Comparison of ENCODE assay signal across 1 cellular context in genomic region chr20:32288225-32288849, GRCh38.
TF ChIP-seq lines count a peak whose summit lies in the region.

No MANE protein-coding gene starts in this region.

TF ChIP-seq in HepG2, 621 proteins besides CTCF, POLR2A, EP300 and RAD21 (continued from another document and continues in another):
- TF ChIP-seq NFAT5 (CRISPR knock-in tag; IDR thresholded peaks at IDR 0.05): no peak
- no peak for TF ChIP-seq KMT2B (CRISPR knock-in tag; IDR thresholded peaks at IDR 0.05)
- no peak for TF ChIP-seq ZNF747 (CRISPR knock-in tag; IDR thresholded peaks at IDR 0.05; ENCODE audit: borderline replicate concordance)
- no peak for TF ChIP-seq CC2D1A (CRISPR knock-in tag; IDR thresholded peaks at IDR 0.05)
- TF ChIP-seq, protein P1, sequence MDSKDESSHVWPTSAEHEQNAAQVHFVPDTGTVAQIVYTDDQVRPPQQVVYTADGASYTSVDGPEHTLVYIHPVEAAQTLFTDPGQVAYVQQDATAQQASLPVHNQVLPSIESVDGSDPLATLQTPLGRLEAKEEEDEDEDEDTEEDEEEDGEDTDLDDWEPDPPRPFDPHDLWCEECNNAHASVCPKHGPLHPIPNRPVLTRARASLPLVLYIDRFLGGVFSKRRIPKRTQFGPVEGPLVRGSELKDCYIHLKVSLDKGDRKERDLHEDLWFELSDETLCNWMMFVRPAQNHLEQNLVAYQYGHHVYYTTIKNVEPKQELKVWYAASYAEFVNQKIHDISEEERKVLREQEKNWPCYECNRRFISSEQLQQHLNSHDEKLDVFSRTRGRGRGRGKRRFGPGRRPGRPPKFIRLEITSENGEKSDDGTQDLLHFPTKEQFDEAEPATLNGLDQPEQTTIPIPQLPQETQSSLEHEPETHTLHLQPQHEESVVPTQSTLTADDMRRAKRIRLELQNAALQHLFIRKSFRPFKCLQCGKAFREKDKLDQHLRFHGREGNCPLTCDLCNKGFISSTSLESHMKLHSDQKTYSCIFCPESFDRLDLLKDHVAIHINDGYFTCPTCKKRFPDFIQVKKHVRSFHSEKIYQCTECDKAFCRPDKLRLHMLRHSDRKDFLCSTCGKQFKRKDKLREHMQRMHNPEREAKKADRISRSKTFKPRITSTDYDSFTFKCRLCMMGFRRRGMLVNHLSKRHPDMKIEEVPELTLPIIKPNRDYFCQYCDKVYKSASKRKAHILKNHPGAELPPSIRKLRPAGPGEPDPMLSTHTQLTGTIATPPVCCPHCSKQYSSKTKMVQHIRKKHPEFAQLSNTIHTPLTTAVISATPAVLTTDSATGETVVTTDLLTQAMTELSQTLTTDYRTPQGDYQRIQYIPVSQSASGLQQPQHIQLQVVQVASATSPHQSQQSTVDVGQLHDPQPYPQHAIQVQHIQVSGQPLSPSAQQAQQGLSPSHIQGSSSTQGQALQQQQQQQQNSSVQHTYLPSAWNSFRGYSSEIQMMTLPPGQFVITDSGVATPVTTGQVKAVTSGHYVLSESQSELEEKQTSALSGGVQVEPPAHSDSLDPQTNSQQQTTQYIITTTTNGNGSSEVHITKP (CRISPR knock-in tag; IDR thresholded peaks at IDR 0.05; ENCODE audit: low read depth): 0 out of 2 replicates have a peak, but pooled peaks have one; percentile 47
- TF ChIP-seq HDAC6 (IDR thresholded peaks at IDR 0.05; ENCODE audit: low read depth, low read length): no peak
- TF ChIP-seq HNRNPL (IDR thresholded peaks at IDR 0.05; ENCODE audit: low read depth, low read length): no peak
- peak; percentile 81; the same call in 1 of the 2 replicates for TF ChIP-seq BRCA1 (CRISPR knock-in tag; IDR thresholded peaks at IDR 0.05)
- TF ChIP-seq, protein P2, sequence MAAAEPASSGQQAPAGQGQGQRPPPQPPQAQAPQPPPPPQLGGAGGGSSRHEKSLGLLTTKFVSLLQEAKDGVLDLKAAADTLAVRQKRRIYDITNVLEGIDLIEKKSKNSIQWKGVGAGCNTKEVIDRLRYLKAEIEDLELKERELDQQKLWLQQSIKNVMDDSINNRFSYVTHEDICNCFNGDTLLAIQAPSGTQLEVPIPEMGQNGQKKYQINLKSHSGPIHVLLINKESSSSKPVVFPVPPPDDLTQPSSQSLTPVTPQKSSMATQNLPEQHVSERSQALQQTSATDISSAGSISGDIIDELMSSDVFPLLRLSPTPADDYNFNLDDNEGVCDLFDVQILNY (CRISPR knock-in tag; conservative IDR thresholded peaks at IDR 0.05): no peak
- TF ChIP-seq ZBTB42 (CRISPR knock-in tag; IDR thresholded peaks at IDR 0.05): no peak
- TF ChIP-seq ZNF678 (CRISPR knock-in tag; IDR thresholded peaks at IDR 0.05): no peak
- peak; percentile 89 for TF ChIP-seq CEBPG (CRISPR knock-in tag; IDR thresholded peaks at IDR 0.05)
- no peak for TF ChIP-seq IRF9 (CRISPR knock-in tag; IDR thresholded peaks at IDR 0.05; ENCODE audit: borderline replicate concordance)
- no peak for TF ChIP-seq ZNF619 (CRISPR knock-in tag; IDR thresholded peaks at IDR 0.05)
- TF ChIP-seq ZNF10 (CRISPR knock-in tag; IDR thresholded peaks at IDR 0.05; ENCODE audit: borderline replicate concordance, low read depth): no peak
- no peak for TF ChIP-seq ATF1 (CRISPR knock-in tag; IDR thresholded peaks at IDR 0.05)
- TF ChIP-seq ZNF672 (CRISPR knock-in tag; IDR thresholded peaks at IDR 0.05): no peak
- TF ChIP-seq TCF7 (IDR thresholded peaks at IDR 0.05; ENCODE audit: low read depth): peak; percentile 18; the same call in 1 of the 2 replicates
- no peak; the same call in 1 of the 2 replicates for TF ChIP-seq ZNF749 (CRISPR knock-in tag; IDR thresholded peaks at IDR 0.05; ENCODE audit: borderline replicate concordance)
- no peak for TF ChIP-seq ZNF724P (CRISPR knock-in tag; IDR thresholded peaks at IDR 0.05; ENCODE audit: borderline replicate concordance)
- TF ChIP-seq MAFK (conservative IDR thresholded peaks at IDR 0.05 in 1 of 2, IDR thresholded peaks at IDR 0.05 in 1 of 2; ENCODE audit: low read length in 2 of 2): no peak
- no peak for TF ChIP-seq NFIB (CRISPR knock-in tag; IDR thresholded peaks at IDR 0.05; ENCODE audit: borderline replicate concordance)
- TF ChIP-seq, protein P3, sequence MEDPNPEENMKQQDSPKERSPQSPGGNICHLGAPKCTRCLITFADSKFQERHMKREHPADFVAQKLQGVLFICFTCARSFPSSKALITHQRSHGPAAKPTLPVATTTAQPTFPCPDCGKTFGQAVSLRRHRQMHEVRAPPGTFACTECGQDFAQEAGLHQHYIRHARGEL (CRISPR knock-in tag; IDR thresholded peaks at IDR 0.05): no peak
- no peak for TF ChIP-seq SMAD1 (CRISPR knock-in tag; IDR thresholded peaks at IDR 0.05; ENCODE audit: borderline replicate concordance, low read depth)
- TF ChIP-seq, protein P4, sequence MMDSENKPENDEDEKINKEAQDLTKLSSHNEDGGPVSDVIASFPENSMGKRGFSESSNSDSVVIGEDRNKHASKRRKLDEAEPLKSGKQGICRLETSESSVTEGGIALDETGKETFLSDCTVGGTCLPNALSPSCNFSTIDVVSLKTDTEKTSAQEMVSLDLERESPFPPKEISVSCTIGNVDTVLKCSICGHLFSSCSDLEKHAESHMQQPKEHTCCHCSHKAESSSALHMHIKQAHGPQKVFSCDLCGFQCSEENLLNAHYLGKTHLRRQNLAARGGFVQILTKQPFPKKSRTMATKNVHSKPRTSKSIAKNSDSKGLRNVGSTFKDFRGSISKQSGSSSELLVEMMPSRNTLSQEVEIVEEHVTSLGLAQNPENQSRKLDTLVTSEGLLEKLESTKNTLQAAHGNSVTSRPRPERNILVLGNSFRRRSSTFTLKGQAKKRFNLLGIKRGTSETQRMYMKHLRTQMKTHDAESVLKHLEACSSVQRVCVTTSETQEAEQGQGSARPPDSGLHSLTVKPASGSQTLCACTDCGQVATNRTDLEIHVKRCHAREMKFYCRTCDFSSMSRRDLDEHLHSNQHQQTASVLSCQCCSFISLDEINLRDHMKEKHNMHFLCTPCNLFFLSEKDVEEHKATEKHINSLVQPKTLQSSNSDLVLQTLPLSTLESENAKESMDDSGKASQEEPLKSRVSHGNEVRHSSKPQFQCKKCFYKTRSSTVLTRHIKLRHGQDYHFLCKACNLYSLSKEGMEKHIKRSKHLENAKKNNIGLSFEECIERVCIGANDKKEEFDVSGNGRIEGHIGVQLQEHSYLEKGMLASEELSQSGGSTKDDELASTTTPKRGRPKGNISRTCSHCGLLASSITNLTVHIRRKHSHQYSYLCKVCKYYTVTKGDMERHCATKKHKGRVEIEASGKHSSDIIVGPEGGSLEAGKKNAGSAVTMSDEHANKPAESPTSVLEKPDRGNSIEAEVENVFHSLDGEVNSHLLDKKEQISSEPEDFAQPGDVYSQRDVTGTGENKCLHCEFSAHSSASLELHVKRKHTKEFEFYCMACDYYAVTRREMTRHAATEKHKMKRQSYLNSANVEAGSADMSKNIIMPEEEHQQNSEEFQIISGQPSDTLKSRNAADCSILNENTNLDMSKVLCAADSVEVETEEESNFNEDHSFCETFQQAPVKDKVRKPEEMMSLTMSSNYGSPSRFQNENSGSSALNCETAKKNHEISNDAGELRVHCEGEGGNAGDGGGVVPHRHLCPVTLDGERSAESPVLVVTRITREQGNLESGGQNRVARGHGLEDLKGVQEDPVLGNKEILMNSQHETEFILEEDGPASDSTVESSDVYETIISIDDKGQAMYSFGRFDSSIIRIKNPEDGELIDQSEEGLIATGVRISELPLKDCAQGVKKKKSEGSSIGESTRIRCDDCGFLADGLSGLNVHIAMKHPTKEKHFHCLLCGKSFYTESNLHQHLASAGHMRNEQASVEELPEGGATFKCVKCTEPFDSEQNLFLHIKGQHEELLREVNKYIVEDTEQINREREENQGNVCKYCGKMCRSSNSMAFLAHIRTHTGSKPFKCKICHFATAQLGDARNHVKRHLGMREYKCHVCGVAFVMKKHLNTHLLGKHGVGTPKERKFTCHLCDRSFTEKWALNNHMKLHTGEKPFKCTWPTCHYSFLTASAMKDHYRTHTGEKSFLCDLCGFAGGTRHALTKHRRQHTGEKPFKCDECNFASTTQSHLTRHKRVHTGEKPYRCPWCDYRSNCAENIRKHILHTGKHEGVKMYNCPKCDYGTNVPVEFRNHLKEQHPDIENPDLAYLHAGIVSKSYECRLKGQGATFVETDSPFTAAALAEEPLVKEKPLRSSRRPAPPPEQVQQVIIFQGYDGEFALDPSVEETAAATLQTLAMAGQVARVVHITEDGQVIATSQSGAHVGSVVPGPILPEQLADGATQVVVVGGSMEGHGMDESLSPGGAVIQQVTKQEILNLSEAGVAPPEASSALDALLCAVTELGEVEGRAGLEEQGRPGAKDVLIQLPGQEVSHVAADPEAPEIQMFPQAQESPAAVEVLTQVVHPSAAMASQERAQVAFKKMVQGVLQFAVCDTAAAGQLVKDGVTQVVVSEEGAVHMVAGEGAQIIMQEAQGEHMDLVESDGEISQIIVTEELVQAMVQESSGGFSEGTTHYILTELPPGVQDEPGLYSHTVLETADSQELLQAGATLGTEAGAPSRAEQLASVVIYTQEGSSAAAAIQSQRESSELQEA (CRISPR knock-in tag; IDR thresholded peaks at IDR 0.05; ENCODE audit: not compliant biosample characterization): no peak
- TF ChIP-seq, protein P5, sequence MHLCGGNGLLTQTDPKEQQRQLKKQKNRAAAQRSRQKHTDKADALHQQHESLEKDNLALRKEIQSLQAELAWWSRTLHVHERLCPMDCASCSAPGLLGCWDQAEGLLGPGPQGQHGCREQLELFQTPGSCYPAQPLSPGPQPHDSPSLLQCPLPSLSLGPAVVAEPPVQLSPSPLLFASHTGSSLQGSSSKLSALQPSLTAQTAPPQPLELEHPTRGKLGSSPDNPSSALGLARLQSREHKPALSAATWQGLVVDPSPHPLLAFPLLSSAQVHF (CRISPR knock-in tag; IDR thresholded peaks at IDR 0.05): no peak
- 0 out of 2 replicates have a peak, but pooled peaks have one; percentile 54 for TF ChIP-seq CREBL2 (CRISPR knock-in tag; IDR thresholded peaks at IDR 0.05; ENCODE audit: borderline replicate concordance)
- no peak for TF ChIP-seq ZNF567 (CRISPR knock-in tag; IDR thresholded peaks at IDR 0.05; ENCODE audit: borderline replicate concordance)
- TF ChIP-seq TMF1 (CRISPR knock-in tag; IDR thresholded peaks at IDR 0.05; ENCODE audit: low read depth): no peak
- TF ChIP-seq ZNF143 (CRISPR knock-in tag; IDR thresholded peaks at IDR 0.05): peak; percentile 42; the same call in 1 of the 2 replicates
- TF ChIP-seq, protein P6, sequence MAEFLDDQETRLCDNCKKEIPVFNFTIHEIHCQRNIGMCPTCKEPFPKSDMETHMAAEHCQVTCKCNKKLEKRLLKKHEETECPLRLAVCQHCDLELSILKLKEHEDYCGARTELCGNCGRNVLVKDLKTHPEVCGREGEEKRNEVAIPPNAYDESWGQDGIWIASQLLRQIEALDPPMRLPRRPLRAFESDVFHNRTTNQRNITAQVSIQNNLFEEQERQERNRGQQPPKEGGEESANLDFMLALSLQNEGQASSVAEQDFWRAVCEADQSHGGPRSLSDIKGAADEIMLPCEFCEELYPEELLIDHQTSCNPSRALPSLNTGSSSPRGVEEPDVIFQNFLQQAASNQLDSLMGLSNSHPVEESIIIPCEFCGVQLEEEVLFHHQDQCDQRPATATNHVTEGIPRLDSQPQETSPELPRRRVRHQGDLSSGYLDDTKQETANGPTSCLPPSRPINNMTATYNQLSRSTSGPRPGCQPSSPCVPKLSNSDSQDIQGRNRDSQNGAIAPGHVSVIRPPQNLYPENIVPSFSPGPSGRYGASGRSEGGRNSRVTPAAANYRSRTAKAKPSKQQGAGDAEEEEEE (CRISPR knock-in tag; IDR thresholded peaks at IDR 0.05; ENCODE audit: borderline replicate concordance): no peak
- TF ChIP-seq, protein P7, sequence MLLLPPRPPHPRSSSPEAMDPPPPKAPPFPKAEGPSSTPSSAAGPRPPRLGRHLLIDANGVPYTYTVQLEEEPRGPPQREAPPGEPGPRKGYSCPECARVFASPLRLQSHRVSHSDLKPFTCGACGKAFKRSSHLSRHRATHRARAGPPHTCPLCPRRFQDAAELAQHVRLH (CRISPR knock-in tag; IDR thresholded peaks at IDR 0.05; ENCODE audit: borderline replicate concordance, low read depth): peak; percentile 94
- TF ChIP-seq MAX (IDR thresholded peaks at IDR 0.05): no peak
- no peak for TF ChIP-seq NFKB2 (CRISPR knock-in tag; IDR thresholded peaks at IDR 0.05; ENCODE audit: borderline replicate concordance)
- TF ChIP-seq TAF1 (CRISPR knock-in tag; IDR thresholded peaks at IDR 0.05): no peak
- no peak for TF ChIP-seq MAF1 (CRISPR knock-in tag; IDR thresholded peaks at IDR 0.05; ENCODE audit: borderline replicate concordance)
